8 cellular contexts compared by ENCODE assay signal in genomic region chr6:26576929-26577719, GRCh38. TPM values are rescaled to one million over a fixed set of nuclear protein-coding genes. Genes with fewer than 3 reads are reported as not detected.
DNase-seq lines count a peak whose midpoint lies in the region; ATAC-seq and TF ChIP-seq lines count a peak whose summit lies in the region.

No MANE protein-coding gene starts in this region.

- H3K4me3 Mint-ChIP-seq in chondrocyte (ENCODE audit: unreplicated experiment) = peak overlapping the region; percentile 78

- peak; percentile 52 to 71 for ATAC-seq in lower lobe of right lung

- H3K27ac ChIP-seq in lower lobe of right lung = no peak overlapping the region

- peaks cover 4% of the 10 kb centered on the region for H3K9me3 ChIP-seq in lower lobe of right lung

- DNase-seq in AG09319 (ENCODE audit: extremely low read depth, low read depth) (peak; percentile 61), HUDEP-2 (lab: John Stamatoyannopoulos, UW; ENCODE audit: unreplicated experiment in 76 of 76) (peak in 72 of 76 experiments; percentile 41 to 95 (median 78)), UCSD-AML1 (lab: John Stamatoyannopoulos, UW; ENCODE audit: unreplicated experiment) (peak; percentile 39), chondrocyte (ENCODE audit: low spot score) (no peak), lower lobe of right lung (peak; percentile 65), NK-92 (lab: John Stamatoyannopoulos, UW; ENCODE audit: unreplicated experiment) (no peak), DMS153 (lab: John Stamatoyannopoulos, UW) (no peak)
- DNase-seq in stimulated activated CD8-positive, alpha-beta memory T cell treated with anti-CD3 and anti-CD28 coated beads, Interleukin-7, amount 100 ng/mL, for 48 hours (ENCODE audit: extremely low read depth in 1 of 2, low read depth in 1 of 2) = peak; percentile 42 to 70

- peaks cover 13% of the 10 kb centered on the region for H3K27me3 ChIP-seq in lower lobe of right lung (ENCODE audit: low read depth)

- H3K27me3 Mint-ChIP-seq in chondrocyte (ENCODE audit: low read depth) = peaks cover 10% of the 10 kb centered on the region

- peaks cover 1% of the 10 kb centered on the region for H3K4me1 ChIP-seq in lower lobe of right lung

- TF ChIP-seq CTCF in AG09319 (IDR thresholded peaks at IDR 0.05; ENCODE audit: low read depth, low read length) (no peak), chondrocyte (IDR thresholded peaks at IDR 0.05) (no peak), lower lobe of right lung (IDR thresholded peaks at IDR 0.05) (no peak)

- H3K4me1 Mint-ChIP-seq in chondrocyte (ENCODE audit: low read depth) = peaks cover 15% of the 10 kb centered on the region

- H3K4me3 ChIP-seq in lower lobe of right lung = peak overlapping the region; percentile 32

- peaks cover 14% of the 10 kb centered on the region for H3K9me3 Mint-ChIP-seq in chondrocyte (ENCODE audit: low read depth)

- intact Hi-C loops in lower lobe of right lung (cut with DNase I) = loop anchor here (10.0 kb wide), 1 partner anchor 262 kb away; no protein-coding TSS in a partner anchor

- H3K36me3 Mint-ChIP-seq in chondrocyte (ENCODE audit: low read depth) = peaks cover 6% of the 10 kb centered on the region

- no peak overlapping the region for H3K27ac Mint-ChIP-seq in chondrocyte (ENCODE audit: unreplicated experiment)

- H3K36me3 ChIP-seq in lower lobe of right lung = no peaks in the 10 kb centered on the region

RNA-seq across cellular contexts. Expression of gene ABT1, which starts 19.6 kb away (rescaled TPM):
- 9.7 to 11.4 TPM (median 10.1 TPM) in 3 replicates for total RNA-seq in chondrocyte
- 13.5 TPM for total RNA-seq in lower lobe of right lung

RNA-seq across cellular contexts. Expression of gene HMGN4, which starts 39.0 kb away (rescaled TPM):
- total RNA-seq in chondrocyte (44.7 to 50.1 TPM (median 47.3 TPM) in 3 replicates), lower lobe of right lung (42.9 TPM)

Comparison
In these comparisons a context has a peak if more than half of its experiments do, and no peak if none do; other contexts are left out.
1. DNase-seq: peak in AG09319 (single experiment), HUDEP-2 (72 of 76), UCSD-AML1 (single experiment), lower lobe of right lung (single experiment) and stimulated activated CD8-positive, alpha-beta memory T cell treated with anti-CD3 and anti-CD28 coated beads, Interleukin-7, amount 100 ng/mL, for 48 hours (2 of 2); none in chondrocyte (single experiment), NK-92 (single experiment) and DMS153 (single experiment).